In genomic region chr1:64269558-64269884, GRCh38 we compare ENCODE assay signal across 1 cellular context.
TF ChIP-seq lines count a peak whose summit lies in the region.

No MANE protein-coding gene starts in this region.

TF ChIP-seq in H1, 55 proteins besides CTCF, POLR2A, EP300 and RAD21:
- no peak for TF ChIP-seq EZH2 (IDR thresholded peaks at IDR 0.05; ENCODE audit: low read depth, low read length, severe bottlenecking)
- no peak for TF ChIP-seq HDAC6 (IDR thresholded peaks at IDR 0.05; ENCODE audit: low read depth, low read length)
- no peak for TF ChIP-seq PHF8 (conservative IDR thresholded peaks at IDR 0.05; ENCODE audit: low read depth, low read length)
- no peak for TF ChIP-seq CHD2 (IDR thresholded peaks at IDR 0.05; ENCODE audit: low read length)
- TF ChIP-seq SP2 (IDR thresholded peaks at IDR 0.05; ENCODE audit: low read length) = no peak
